8 cellular contexts compared by ENCODE assay signal in genomic region chr1:13730751-13731482, GRCh38. TPM values are rescaled to one million over a fixed set of nuclear protein-coding genes. Genes with fewer than 3 reads are reported as not detected.
DNase-seq lines count a peak whose midpoint lies in the region; ATAC-seq and TF ChIP-seq lines count a peak whose summit lies in the region.

No MANE protein-coding gene starts in this region.

- H3K27me3 ChIP-seq in adipocyte (replicated peaks; ENCODE audit: control insufficient read depth, insufficient read depth, low read length) (no peaks in the 10 kb centered on the region), transverse colon (no peaks in the 10 kb centered on the region)

- H3K4me3 ChIP-seq in adipocyte (ENCODE audit: low read length) (peak overlapping the region; percentile 1), transverse colon (peak overlapping the region in 1 of 4 donors; percentile 5)

- intact Hi-C loops in transverse colon (cut with DNase I; ENCODE audit: low total_unique reads), result no loop called here

- H3K36me3 ChIP-seq in adipocyte (ENCODE audit: control insufficient read depth, insufficient read depth, low read length, severe bottlenecking) (no peaks in the 10 kb centered on the region), transverse colon (no peaks in the 10 kb centered on the region)

- 47 to 52% methylated on average over 4 to 12 of the region's 12 CpGs for WGBS in transverse colon (ENCODE audit: low coverage in 1 of 2), 2 donors

- TF ChIP-seq CTCF in neural crest cell (conservative IDR thresholded peaks at IDR 0.05) (no peak), transverse colon (IDR thresholded peaks at IDR 0.05) (no peak)

- peak overlapping the region; percentile 40 to 66 (median 64) for H3K27ac ChIP-seq in transverse colon

- TF ChIP-seq EP300 in transverse colon (IDR thresholded peaks at IDR 0.05; ENCODE audit: low read depth), result no peak

- peak; percentile 56 for TF ChIP-seq POLR2A in transverse colon (IDR thresholded peaks at IDR 0.05)

- no peaks in the 10 kb centered on the region for H3K27me3 Mint-ChIP-seq in T-helper 1 cell treated with Interleukin-12 subunit alpha and Interleukin-12 subunit beta and Interleukin-4 antibody, amounts not matched to agents 30 μg/mL and 1 μg/mL, for 36 hours (ENCODE audit: low read depth)
- no peaks in the 10 kb centered on the region for H3K27me3 Mint-ChIP-seq in neural crest cell (ENCODE audit: low read depth)

- peaks cover 2% of the 10 kb centered on the region for H3K36me3 Mint-ChIP-seq in T-helper 1 cell treated with Interleukin-12 subunit alpha and Interleukin-12 subunit beta and Interleukin-4 antibody, amounts not matched to agents 30 μg/mL and 1 μg/mL, for 36 hours (ENCODE audit: low read depth)
- peaks cover 2% of the 10 kb centered on the region for H3K36me3 Mint-ChIP-seq in neural crest cell (ENCODE audit: low read depth)

- H3K9me3 Mint-ChIP-seq in T-helper 1 cell treated with Interleukin-12 subunit alpha and Interleukin-12 subunit beta and Interleukin-4 antibody, amounts not matched to agents 30 μg/mL and 1 μg/mL, for 36 hours, result no peaks in the 10 kb centered on the region
- no peaks in the 10 kb centered on the region for H3K9me3 Mint-ChIP-seq in neural crest cell

- in situ Hi-C loops in transverse colon (cut with MboI; ENCODE audit: low pct_ligation_motif_present in 1 of 4, low pct_unique_long_range_greater_than_20kb in 1 of 4, low sequenced_read_pairs in 3 of 4), result no loop called here

- H3K4me3 Mint-ChIP-seq in T-helper 1 cell treated with Interleukin-12 subunit alpha and Interleukin-12 subunit beta and Interleukin-4 antibody, amounts not matched to agents 30 μg/mL and 1 μg/mL, for 36 hours, result peak overlapping the region; percentile 83
- no peak overlapping the region for H3K4me3 Mint-ChIP-seq in neural crest cell

- H3K9me3 ChIP-seq in adipocyte (ENCODE audit: control insufficient read depth, low read length) (no peaks in the 10 kb centered on the region), transverse colon (no peaks in the 10 kb centered on the region)

- peak; percentile 94 for ATAC-seq in GM19025 (IDR thresholded peaks at IDR 0.05; ENCODE audit: low read depth, unreplicated experiment)
- ATAC-seq in HG03060 (IDR thresholded peaks at IDR 0.05; ENCODE audit: low read depth, unreplicated experiment), result peak; percentile 87

- H3K9ac ChIP-seq in adipocyte (ENCODE audit: low read length), result no peak overlapping the region

- H3K4me1 ChIP-seq in adipocyte (ENCODE audit: control insufficient read depth, insufficient read depth, low read length) (peaks cover 58% of the 10 kb centered on the region), transverse colon (peaks cover 0 to 18% (median 6%) of the 10 kb centered on the region in 4 donors)

- DNase-seq in adipocyte (ENCODE audit: low read depth) (peak; percentile 77), neural crest cell (ENCODE audit: low read depth, low spot score) (no peak), transverse colon (peak; percentile 74), D341Med (ENCODE audit: low spot score) (no peak), SHP77 treated with DMSO at 0.1 percent for 48 hours (lab: John Stamatoyannopoulos, UW) (no peak)

- H3K4me1 Mint-ChIP-seq in T-helper 1 cell treated with Interleukin-12 subunit alpha and Interleukin-12 subunit beta and Interleukin-4 antibody, amounts not matched to agents 30 μg/mL and 1 μg/mL, for 36 hours (ENCODE audit: low read depth), result peaks cover 62% of the 10 kb centered on the region
- H3K4me1 Mint-ChIP-seq in neural crest cell, result peaks cover 29% of the 10 kb centered on the region

- H3K27ac Mint-ChIP-seq in T-helper 1 cell treated with Interleukin-12 subunit alpha and Interleukin-12 subunit beta and Interleukin-4 antibody, amounts not matched to agents 30 μg/mL and 1 μg/mL, for 36 hours, result peak overlapping the region; percentile 99
- H3K27ac Mint-ChIP-seq in neural crest cell (ENCODE audit: unreplicated experiment), result peak overlapping the region; percentile 36

RNA-seq across cellular contexts. Expression of gene PRDM2, which starts 30.9 kb away (rescaled TPM):
- total RNA-seq in neural crest cell, result 52.4 and 55.2 TPM in 2 replicates
- 10 to 100 TPM; 27.3 to 40.5 (median 35.8) TPM for total RNA-seq in transverse colon

Comparison
In these comparisons a context has a peak if more than half of its experiments do, and no peak if none do; other contexts are left out.
1. DNase-seq: peak in adipocyte (single experiment) and transverse colon (single experiment); none in neural crest cell (single experiment), D341Med (single experiment) and SHP77 treated with DMSO at 0.1 percent for 48 hours (single experiment).